In genomic region chr16:32287743-32288142, GRCh38 we compare ENCODE assay signal across 14 cellular contexts. TPM values are rescaled to one million over a fixed set of nuclear protein-coding genes. Genes with fewer than 3 reads are reported as not detected.
A peak's percentile ranks its signal among the peaks of the same experiment; 100 is the strongest.
DNase-seq lines count a peak whose midpoint lies in the region; FAIRE-seq and TF ChIP-seq lines count a peak whose summit lies in the region.
"Not testable (repeated sequence)": the region's sequence is repeated elsewhere in the genome, so short reads cannot be mapped to it uniquely, and the experiment has no call there.
"Had no signal": no experiment of that assay in that cellular context is flagged by ENCODE, and none has a peak within 500 bp of the region (broad histone marks: within the 10 kb centered on the region; RNA-seq: fewer than 3 reads in every experiment).

No MANE protein-coding gene starts in this region.

- not testable (repeated sequence) for FAIRE-seq in kidney (lab: Jason Lieb, UNC)

- H3K79me1 ChIP-seq in neuronal stem cell (ENCODE audit: low read depth, low read length), result not testable (repeated sequence)

- H3K4ac ChIP-seq in neuronal stem cell (ENCODE audit: low read length), result not testable (repeated sequence)

- not testable (repeated sequence) for H2BK15ac ChIP-seq in neuronal stem cell (ENCODE audit: low read length)

- H4K8ac ChIP-seq in neuronal stem cell (ENCODE audit: low read depth, low read length), result not testable (repeated sequence)

- not testable (repeated sequence) for H3K9ac ChIP-seq in kidney (ENCODE audit: low read length in 2 of 2); neuronal stem cell (ENCODE audit: low read depth, low read length, poor library complexity)

- intact Hi-C loops in kidney (cut with DNase I); sigmoid colon (cut with DNase I); stomach (cut with DNase I; ENCODE audit: low total_unique reads): not testable (repeated sequence)

- not testable (repeated sequence) for H3K27me3 ChIP-seq in neuronal stem cell (ENCODE audit: control insufficient read depth in 3 of 3, insufficient read depth in 3 of 3, low read depth in 1 of 3, low read length in 3 of 3); sigmoid colon; stomach

- peak; percentile 6 for DNase-seq in activated CD8-positive, alpha-beta memory T cell treated with anti-CD3 and anti-CD28 coated beads, Interleukin-2, amount 50 U/mL, for 4 hours
- DNase-seq in activated effector memory CD4-positive, alpha-beta T cell treated with anti-CD3 and anti-CD28 coated beads, Interleukin-2, amount 50 U/mL, for 16 hours, result peak; percentile 24
- DNase-seq in kidney (peak; percentile 43), mesenteric fat pad (ENCODE audit: low spot score) (peak; percentile 41), sigmoid colon (peak; percentile 29), stomach (peak; percentile 3), ureter (ENCODE audit: low spot score) (peak; percentile 29)
- DNase-seq in neuronal stem cell (ENCODE audit: low spot score), result not testable (repeated sequence)

- not testable (repeated sequence) for H3K27ac ChIP-seq in kidney (ENCODE audit: low read depth in 2 of 2, low read length in 2 of 2); neuronal stem cell (replicated peaks; ENCODE audit: low read length); sigmoid colon; stomach

- H3K4me2 ChIP-seq in neuronal stem cell (ENCODE audit: insufficient read depth, low read length, poor library complexity, severe bottlenecking), result peak overlapping the region; percentile 11

- not testable (repeated sequence) for H3K4me3 ChIP-seq in kidney (ENCODE audit: low read length in 2 of 2); neuronal stem cell (ENCODE audit: low read length in 2 of 2); sigmoid colon; stomach

- H2BK120ac ChIP-seq in neuronal stem cell (ENCODE audit: low read depth, low read length), result not testable (repeated sequence)

- H3K9me3 ChIP-seq in kidney (ENCODE audit: control insufficient read depth in 1 of 2, low read length in 2 of 2); neuronal stem cell (replicated peaks in 1 of 2; ENCODE audit: control insufficient read depth in 2 of 2, insufficient read depth in 1 of 2, low read depth in 1 of 2, low read length in 2 of 2); sigmoid colon; stomach: not testable (repeated sequence)

- H4K91ac ChIP-seq in neuronal stem cell (ENCODE audit: low read depth, low read length, poor library complexity), result not testable (repeated sequence)

- H3K4me1 ChIP-seq in kidney (ENCODE audit: control insufficient read depth in 1 of 2, insufficient read depth in 1 of 2, low read depth in 1 of 2, low read length in 2 of 2); neuronal stem cell (ENCODE audit: control insufficient read depth in 2 of 2, insufficient read depth in 1 of 2, low read depth in 1 of 2, low read length in 2 of 2); sigmoid colon; stomach: not testable (repeated sequence)

- not testable (repeated sequence) for H3K36me3 ChIP-seq in kidney (ENCODE audit: control insufficient read depth in 1 of 2, insufficient read depth in 2 of 2, low read length in 2 of 2); neuronal stem cell (replicated peaks in 1 of 2; ENCODE audit: control insufficient read depth in 2 of 2, insufficient read depth in 2 of 2, low read length in 2 of 2); sigmoid colon; stomach

- H2AK5ac ChIP-seq in neuronal stem cell (ENCODE audit: low read depth, low read length), result not testable (repeated sequence)

- not testable (repeated sequence) for H3K14ac ChIP-seq in neuronal stem cell (ENCODE audit: low read length)

- WGBS in neuronal stem cell (ENCODE audit: extremely low coverage in 2 of 2, insufficient read length in 2 of 2, insufficient replicate concordance in 1 of 2), 2 donors, result no CpG with 5 or more reads among the region's 15 CpGs
- WGBS in sigmoid colon, 2 donors, result 81 to 82% methylated on average over 13 to 14 of the region's 15 CpGs
- WGBS in stomach, 5 donors, result 79 to 97% (median 82%) methylated on average over 8 to 13 of the region's 15 CpGs

- H2AFZ ChIP-seq in neuronal stem cell (ENCODE audit: low read length), result not testable (repeated sequence)

- TF ChIP-seq POLR2A in sigmoid colon (IDR thresholded peaks at IDR 0.05); stomach (IDR thresholded peaks at IDR 0.05): not testable (repeated sequence)

- H3K18ac ChIP-seq in neuronal stem cell (ENCODE audit: low read length), result not testable (repeated sequence)

- not testable (repeated sequence) for H2BK5ac ChIP-seq in neuronal stem cell (ENCODE audit: low read length)

- TF ChIP-seq EP300 in sigmoid colon (IDR thresholded peaks at IDR 0.05); stomach (IDR thresholded peaks at IDR 0.05): not testable (repeated sequence)

- H3K23ac ChIP-seq in neuronal stem cell (ENCODE audit: low read depth, low read length, poor library complexity), result not testable (repeated sequence)

- not testable (repeated sequence) for H2BK12ac ChIP-seq in neuronal stem cell (ENCODE audit: low read length)

- TF ChIP-seq CTCF in kidney (IDR thresholded peaks at IDR 0.05; ENCODE audit: borderline replicate concordance, extremely low read depth, insufficient read depth); sigmoid colon (IDR thresholded peaks at IDR 0.05); stomach (IDR thresholded peaks at IDR 0.05): not testable (repeated sequence)

RNA-seq across cellular contexts. Expression of gene TP53TG3D, which starts 34.7 kb away (rescaled TPM):
- total RNA-seq in kidney (not detected), mesenteric fat pad (not detected), sigmoid colon (1 to 10 TPM in 2 of 4 donors, not detected in 2; 1.6 to 1.9 TPM), stomach (not detected), ureter (not detected)
- polyA plus RNA-seq in kidney (ENCODE audit: insufficient read depth, low read depth, low replicate concordance) (not detected), sigmoid colon (1 to 10 TPM in 1 of 3 donors, not detected in 2; 1.2 TPM), stomach (under 1 TPM in 1 of 3 donors, not detected in 2; 0.28 TPM)
- not detected for polyA plus RNA-seq in neuronal stem cell (2013, experiment 1 of 2)
- not detected for polyA plus RNA-seq in neuronal stem cell (2013, experiment 2 of 2)
- total RNA-seq: A172; A673; Calu3; CD4-positive, alpha-beta memory T cell; GM23338; H9 had no signal
- polyA plus RNA-seq: GM23338 had no signal
